ENCODE assay signal across 9 cellular contexts in genomic region chr1:119987112-119987511, GRCh38.
DNase-seq lines count a peak whose midpoint lies in the region; ATAC-seq and TF ChIP-seq lines count a peak whose summit lies in the region.
"Had no signal": no experiment of that assay in that cellular context is flagged by ENCODE, and none has a peak within 500 bp of the region (broad histone marks: within the 10 kb centered on the region; RNA-seq: fewer than 3 reads in every experiment).

No MANE protein-coding gene starts in this region.

- peak overlapping the region; percentile 6 for H3K9ac ChIP-seq in adipocyte (ENCODE audit: low read length)

- H3K36me3 Mint-ChIP-seq in activated T-cell treated with anti-CD3 and anti-CD28 coated beads, Interleukin-2, amount 50 U/mL, for 24 hours (ENCODE audit: low read depth) = peaks cover 43% of the 10 kb centered on the region

- H3K9me3 Mint-ChIP-seq in activated T-cell treated with anti-CD3 and anti-CD28 coated beads, Interleukin-2, amount 50 U/mL, for 24 hours = no peaks in the 10 kb centered on the region

- ATAC-seq in upper lobe of right lung (peak; percentile 40), HG03139 (IDR thresholded peaks at IDR 0.05; ENCODE audit: unreplicated experiment) (no peak)

- peak overlapping the region; percentile 96 for H3K27ac Mint-ChIP-seq in activated T-cell treated with anti-CD3 and anti-CD28 coated beads, Interleukin-2, amount 50 U/mL, for 24 hours

- H3K4me1 ChIP-seq in adipocyte (ENCODE audit: control insufficient read depth, insufficient read depth, low read length) (peaks cover 43% of the 10 kb centered on the region), upper lobe of right lung (peaks cover 18% of the 10 kb centered on the region)

- in situ Hi-C loops in KBM-7 (cut with MboI; ENCODE audit: low pct_unique_long_range_greater_than_20kb, low sequenced_read_pairs) = no loop called here

- H3K27me3 Mint-ChIP-seq in activated T-cell treated with anti-CD3 and anti-CD28 coated beads, Interleukin-2, amount 50 U/mL, for 24 hours = no peaks in the 10 kb centered on the region

- peak overlapping the region; percentile 35 for H3K4me3 ChIP-seq in adipocyte (ENCODE audit: low read length)
- no peak overlapping the region for H3K4me3 ChIP-seq in upper lobe of right lung

- H3K36me3 ChIP-seq in adipocyte (ENCODE audit: control insufficient read depth, insufficient read depth, low read length, severe bottlenecking) (peaks cover 15% of the 10 kb centered on the region), upper lobe of right lung (peaks cover 11% of the 10 kb centered on the region)

- H3K27me3 ChIP-seq in adipocyte (replicated peaks; ENCODE audit: control insufficient read depth, insufficient read depth, low read length) (no peaks in the 10 kb centered on the region), upper lobe of right lung (no peaks in the 10 kb centered on the region)

- H3K27ac ChIP-seq in upper lobe of right lung = peak overlapping the region; percentile 30

- H3K9me3 ChIP-seq in adipocyte (ENCODE audit: control insufficient read depth, low read length) (no peaks in the 10 kb centered on the region), upper lobe of right lung (no peaks in the 10 kb centered on the region)

- no peak for TF ChIP-seq CTCF in upper lobe of right lung (IDR thresholded peaks at IDR 0.05)

- peak overlapping the region; percentile 41 for H3K4me3 Mint-ChIP-seq in activated T-cell treated with anti-CD3 and anti-CD28 coated beads, Interleukin-2, amount 50 U/mL, for 24 hours

- intact Hi-C loops in upper lobe of right lung (cut with DNase I) = no loop called here

- DNase-seq in activated T-cell treated with anti-CD3 and anti-CD28 coated beads, Interleukin-2, amount 50 U/mL, for 24 hours = no peak
- no peak for DNase-seq in activated T-cell treated with anti-CD3 and anti-CD28 coated beads, Interleukin-2, amount 50 U/mL, for 48 hours
- peak; percentile 95 for DNase-seq in adipocyte (ENCODE audit: low read depth)
- peak; percentile 97 for DNase-seq in iris pigment epithelial cell (ENCODE audit: low read depth)
- DNase-seq in upper lobe of right lung = no peak
- no peak for DNase-seq in KBM-7
- no peak for DNase-seq in superior temporal gyrus (ENCODE audit: extremely low spot score)
- DNase-seq: DMS153 had no signal

- peaks cover 43% of the 10 kb centered on the region for H3K4me1 Mint-ChIP-seq in activated T-cell treated with anti-CD3 and anti-CD28 coated beads, Interleukin-2, amount 50 U/mL, for 24 hours (ENCODE audit: low read depth)

Comparison
In these comparisons a context has a peak if more than half of its experiments do, and no peak if none do; other contexts are left out.
1. DNase-seq: peak in adipocyte (single experiment) and iris pigment epithelial cell (single experiment); none in activated T-cell treated with anti-CD3 and anti-CD28 coated beads, Interleukin-2, amount 50 U/mL, for 24 hours (single experiment), activated T-cell treated with anti-CD3 and anti-CD28 coated beads, Interleukin-2, amount 50 U/mL, for 48 hours (0 of 2), upper lobe of right lung (single experiment), KBM-7 (single experiment) and superior temporal gyrus (single experiment).